9 cellular contexts compared by ENCODE assay signal in the genomic region with DNA sequence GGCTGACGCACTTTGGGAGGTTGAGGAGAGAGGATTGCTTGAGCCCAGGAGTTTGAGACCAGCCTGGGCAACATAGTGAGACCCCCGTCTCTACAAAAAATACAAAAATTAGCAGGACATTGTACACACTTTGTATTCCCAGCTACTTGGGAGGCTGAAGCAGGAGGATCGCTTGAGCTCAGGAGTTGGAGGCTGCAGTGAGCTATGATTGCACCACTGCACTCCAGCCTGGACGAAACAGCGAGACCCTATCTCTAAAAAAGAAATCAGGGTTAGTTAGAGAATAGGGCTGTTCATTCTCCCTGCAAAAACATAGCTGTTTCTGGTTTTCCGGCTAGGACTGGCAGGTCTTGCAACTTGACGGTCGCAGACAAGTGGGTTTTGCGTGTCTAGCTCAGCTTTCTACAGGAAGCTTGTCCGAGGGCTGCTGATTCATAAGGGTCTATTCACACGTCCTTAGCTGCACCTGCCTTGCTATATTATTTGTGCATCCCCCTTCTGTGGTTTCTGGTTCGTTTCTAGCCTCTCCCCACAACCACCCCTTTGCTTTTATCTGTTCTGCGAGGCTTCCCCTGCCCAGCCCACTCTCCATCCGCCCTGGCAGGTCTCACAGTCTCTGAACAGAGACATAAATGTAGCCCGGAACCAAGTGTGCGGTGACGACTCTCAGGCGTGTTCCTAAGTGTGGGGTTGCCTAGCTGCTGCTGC. TPM values are rescaled to one million over a fixed set of nuclear protein-coding genes. Genes with fewer than 3 reads are reported as not detected.
DNase-seq lines count a peak whose midpoint lies in the region; ATAC-seq, FAIRE-seq and TF ChIP-seq lines count a peak whose summit lies in the region.
"Had no signal": no experiment of that assay in that cellular context is flagged by ENCODE, and none has a peak within 500 bp of the region (broad histone marks: within the 10 kb centered on the region; RNA-seq: fewer than 3 reads in every experiment).

No MANE protein-coding gene starts in this region.

- H4K91ac ChIP-seq in H9 (ENCODE audit: insufficient read length, low read depth, low read length): no peak overlapping the region

- H3K4me2 ChIP-seq in Karpas-422 (ENCODE audit: low read depth, low read length, poor library complexity, severe bottlenecking): no peak overlapping the region
- H3K4me2 ChIP-seq in H9 (ENCODE audit: insufficient read depth, insufficient read length, low read length): no peak overlapping the region

- no peak overlapping the region for H3K18ac ChIP-seq in H9 (ENCODE audit: insufficient read length, low read depth, low read length)

- H3K79me2 ChIP-seq in Karpas-422 (ENCODE audit: low read length) (no peaks in the 10 kb centered on the region), H9 (ENCODE audit: insufficient read depth, low read length) (no peaks in the 10 kb centered on the region)

- no peak overlapping the region for H4K5ac ChIP-seq in H9 (ENCODE audit: insufficient read length, low read depth, low read length)

- ATAC-seq in GM21528 (IDR thresholded peaks at IDR 0.05; ENCODE audit: low FRiP score, unreplicated experiment): peak; percentile 91
- peak; percentile 94 for ATAC-seq in activated CD8-positive, alpha-beta T cell treated with anti-CD3 and anti-CD28 coated beads for 36 hours

- H4K20me1 ChIP-seq in Karpas-422 (ENCODE audit: insufficient read depth, low read depth, low read length) (no peaks in the 10 kb centered on the region), H9 (ENCODE audit: control insufficient read depth, insufficient read depth, insufficient read length) (no peaks in the 10 kb centered on the region)

- no peak overlapping the region for H2BK15ac ChIP-seq in H9 (ENCODE audit: low read depth, low read length)

- DNase-seq in GM10248 (ENCODE audit: extremely low spot score): peak; percentile 92
- DNase-seq in Karpas-422: peak; percentile 36
- DNase-seq in activated CD8-positive, alpha-beta T cell treated with anti-CD3 and anti-CD28 coated beads for 36 hours: peak; percentile 94
- DNase-seq in stimulated activated CD4-positive, alpha-beta T cell treated with anti-CD3 and anti-CD28 coated beads, Interleukin-1b, Interleukin-23, amount 100 ng/mL, for 48 hours: peak; percentile 52
- no peak for DNase-seq in HTR-8/SVneo (ENCODE audit: insufficient read length, low spot score)
- DNase-seq in H9: no peak
- no peak for DNase-seq in DMS 273 (lab: John Stamatoyannopoulos, UW; ENCODE audit: unreplicated experiment)

- intact Hi-C loops in activated CD8-positive, alpha-beta T cell treated with anti-CD3 and anti-CD28 coated beads for 36 hours (cut with micrococcal nuclease): no loop called here

- no peak overlapping the region for H3K4ac ChIP-seq in H9 (ENCODE audit: low read depth, low read length)

- no peaks in the 10 kb centered on the region for H3K9me3 Mint-ChIP-seq in activated CD8-positive, alpha-beta T cell treated with anti-CD3 and anti-CD28 coated beads for 36 hours
- no peaks in the 10 kb centered on the region for H3K9me3 Mint-ChIP-seq in H9

- no peak overlapping the region for H2BK12ac ChIP-seq in H9 (ENCODE audit: insufficient read length, low read depth, low read length)

- no CpG with 5 or more reads among the region's 18 CpGs for WGBS in H9 (ENCODE audit: extremely low coverage, insufficient read length, low lambda C conversion rate)

- no peak overlapping the region for H3K56ac ChIP-seq in H9 (ENCODE audit: insufficient read length, low read depth, low read length)

- H2AK5ac ChIP-seq in H9 (ENCODE audit: insufficient read length, low read length): no peak overlapping the region

- H3K9ac ChIP-seq in Karpas-422 (ENCODE audit: low read length): no peak overlapping the region
- H3K9ac ChIP-seq in H9 (ENCODE audit: extremely low read depth, insufficient read length, low read length): no peak overlapping the region

- H3K4me3 Mint-ChIP-seq in activated CD8-positive, alpha-beta T cell treated with anti-CD3 and anti-CD28 coated beads for 36 hours: no peak overlapping the region
- no peak overlapping the region for H3K4me3 Mint-ChIP-seq in H9

- no peaks in the 10 kb centered on the region for H3K4me1 ChIP-seq in Karpas-422 (ENCODE audit: low read length)
- no peaks in the 10 kb centered on the region for H3K4me1 ChIP-seq in H9 (ENCODE audit: insufficient read depth, low read length)

- peak overlapping the region; percentile 54 for H3K27ac Mint-ChIP-seq in activated CD8-positive, alpha-beta T cell treated with anti-CD3 and anti-CD28 coated beads for 36 hours
- peak overlapping the region in 1 of 3 experiments; percentile 44; a peak in 1 of 7 replicates for H3K27ac Mint-ChIP-seq in H9

- no peaks in the 10 kb centered on the region for H3K9me2 ChIP-seq in Karpas-422 (replicated peaks; ENCODE audit: insufficient read depth, low read length)

- H3K36me3 ChIP-seq in Karpas-422 (ENCODE audit: insufficient read depth, low read length): no peaks in the 10 kb centered on the region

- H3K23ac ChIP-seq in H9 (ENCODE audit: insufficient read length, low read depth, low read length): no peak overlapping the region

- H3K14ac ChIP-seq in H9 (ENCODE audit: insufficient read depth, low read length): no peak overlapping the region

- no peak overlapping the region for H4K8ac ChIP-seq in H9 (replicated peaks; ENCODE audit: insufficient read length, low read depth, low read length)

- H2BK5ac ChIP-seq in H9 (ENCODE audit: insufficient read length, low read length): no peak overlapping the region

- H2BK120ac ChIP-seq in H9 (ENCODE audit: low read depth, low read length, poor library complexity, severe bottlenecking): no peak overlapping the region

- no peaks in the 10 kb centered on the region for H3K79me1 ChIP-seq in H9 (ENCODE audit: insufficient read depth, low read depth, low read length, poor library complexity, severe bottlenecking)

- H3K4me3 ChIP-seq in Karpas-422 (ENCODE audit: low read length): no peak overlapping the region

- POLR2A ChIA-PET in GM10248 (lab: Yijun Ruan, JAX): interaction anchor here (1.5 kb wide), 1 partner anchor 11 kb away, joined by 4 read pairs; no protein-coding TSS in a partner anchor
- POLR2A ChIA-PET in activated CD8-positive, alpha-beta T cell treated with anti-CD3 and anti-CD28 coated beads for 36 hours (lab: Charles Lee): interaction anchor here (0.6 to 3.2 kb wide), 6 partner anchors 11 to 126 kb away, joined by 3 to 17 read pairs (median 4); no protein-coding TSS in a partner anchor

- CTCF ChIA-PET in GM10248 (lab: Yijun Ruan, JAX): interaction anchor here (0.8 to 5.5 kb wide), 12 partner anchors 8 to 247 kb away, joined by 3 to 65 read pairs (median 5); a partner anchor contains a TSS
- CTCF ChIA-PET in activated CD8-positive, alpha-beta T cell treated with anti-CD3 and anti-CD28 coated beads for 36 hours (lab: Charles Lee): interaction anchor here (0.9 to 6.3 kb wide), 13 partner anchors 9 to 247 kb away, joined by 3 to 92 read pairs (median 5); no protein-coding TSS in a partner anchor

- H3K27ac ChIP-seq in Karpas-422 (ENCODE audit: low read length) (no peak overlapping the region), H9 (ENCODE audit: insufficient read length, low read depth, low read length) (no peak overlapping the region)

- H2BK20ac ChIP-seq in H9 (ENCODE audit: low read depth, low read length, poor library complexity, severe bottlenecking): no peak overlapping the region

- peaks cover 10% of the 10 kb centered on the region for H3K27me3 Mint-ChIP-seq in activated CD8-positive, alpha-beta T cell treated with anti-CD3 and anti-CD28 coated beads for 36 hours
- H3K27me3 Mint-ChIP-seq in H9 (ENCODE audit: low read depth): peaks cover 2% of the 10 kb centered on the region

- H3K4me1 Mint-ChIP-seq in activated CD8-positive, alpha-beta T cell treated with anti-CD3 and anti-CD28 coated beads for 36 hours (ENCODE audit: low read depth): peaks cover 23% of the 10 kb centered on the region
- H3K4me1 Mint-ChIP-seq in H9: peaks cover 4 to 5% of the 10 kb centered on the region in 2 experiments

- TF ChIP-seq CTCF in GM10248 (IDR thresholded peaks at IDR 0.05; ENCODE audit: control extremely low read depth, extremely low read depth, low read depth, missing control alignments) (no peak), H9 (conservative IDR thresholded peaks at IDR 0.05) (no peak)
- TF ChIP-seq CTCF in activated CD8-positive, alpha-beta T cell treated with anti-CD3 and anti-CD28 coated beads for 36 hours (IDR thresholded peaks at IDR 0.05): no peak

- H3K36me3 Mint-ChIP-seq in activated CD8-positive, alpha-beta T cell treated with anti-CD3 and anti-CD28 coated beads for 36 hours (ENCODE audit: low read depth): no peaks in the 10 kb centered on the region
- H3K36me3 Mint-ChIP-seq in H9 (ENCODE audit: insufficient read depth in 1 of 3, low read depth in 3 of 3): peaks cover 0 to 1% (median 0%) of the 10 kb centered on the region in 3 experiments; a peak in 2 of 7 replicates

- FAIRE-seq in HTR-8/SVneo (lab: Jason Lieb, UNC): no peak
- FAIRE-seq: colon had no signal

- H3K23me2 ChIP-seq in H9 (ENCODE audit: insufficient read length, low read depth, low read length, poor library complexity, severe bottlenecking): no peaks in the 10 kb centered on the region

- H2AFZ ChIP-seq in Karpas-422 (ENCODE audit: low read length): no peak overlapping the region
- H2AFZ ChIP-seq in H9 (ENCODE audit: low read length): no peak overlapping the region

- H3K27me3 ChIP-seq in Karpas-422 (ENCODE audit: low read length) (no peaks in the 10 kb centered on the region), H9 (ENCODE audit: insufficient read depth, low read length) (no peaks in the 10 kb centered on the region)

- H3K9me3 ChIP-seq in Karpas-422 (ENCODE audit: low read length) (no peaks in the 10 kb centered on the region), H9 (ENCODE audit: control insufficient read depth, low read depth, low read length) (no peaks in the 10 kb centered on the region)

- no peak overlapping the region for H3T11ph ChIP-seq in H9 (ENCODE audit: low read length)

RNA-seq across cellular contexts. Expression of a gene that starts 10.7 kb away (rescaled TPM):
- total RNA-seq in Karpas-422 (2014; rRNA removed; shearing (Covaris generic); ENCODE audit: low replicate concordance): not detected in 2 replicates
- total RNA-seq in activated CD8-positive, alpha-beta T cell treated with anti-CD3 and anti-CD28 coated beads for 36 hours: under 1 TPM; 0.11 to 0.14 TPM
- 0.74 and 0.90 TPM in 2 replicates for total RNA-seq in H9 (2021)

Comparison
In these comparisons a context has a peak if more than half of its experiments do, and no peak if none do; other contexts are left out.
1. DNase-seq: peak in GM10248 (single experiment), Karpas-422 (single experiment), activated CD8-positive, alpha-beta T cell treated with anti-CD3 and anti-CD28 coated beads for 36 hours (single experiment) and stimulated activated CD4-positive, alpha-beta T cell treated with anti-CD3 and anti-CD28 coated beads, Interleukin-1b, Interleukin-23, amount 100 ng/mL, for 48 hours (single experiment); none in HTR-8/SVneo (single experiment), H9 (single experiment) and DMS 273 (single experiment).